Comparison of ENCODE assay signal across 8 cellular contexts in genomic region chr12:54294152-54294913, GRCh38. TPM values are rescaled to one million over a fixed set of nuclear protein-coding genes. Genes with fewer than 3 reads are reported as not detected.
DNase-seq lines count a peak whose midpoint lies in the region; FAIRE-seq and TF ChIP-seq lines count a peak whose summit lies in the region.
"Had no signal": no experiment of that assay in that cellular context is flagged by ENCODE, and none has a peak within 500 bp of the region (broad histone marks: within the 10 kb centered on the region; RNA-seq: fewer than 3 reads in every experiment).

No MANE protein-coding gene starts in this region.

- H3K4me1 Mint-ChIP-seq in MCF 10A (ENCODE audit: insufficient read depth, unreplicated experiment) = peaks cover 7% of the 10 kb centered on the region

- POLR2A ChIA-PET in MCF 10A (lab: Yijun Ruan, JAX) = interaction anchor here (3.7 to 6.4 kb wide), 2 partner anchors 14 to 31 kb away, joined by 10 to 65 read pairs; partner anchors contain the start of genes CBX5, COPZ1 and HNRNPA1

- CTCF ChIA-PET in MCF 10A (lab: Yijun Ruan, JAX) = interaction anchor here (0.6 to 6.2 kb wide), 27 partner anchors 7 to 262 kb away, joined by 3 to 57 read pairs (median 4); partner anchors contain the start of genes CBX5, COPZ1 and NFE2

- H3K4me1 ChIP-seq in kidney (ENCODE audit: control insufficient read depth in 1 of 2, insufficient read depth in 1 of 2, low read depth in 1 of 2, low read length in 2 of 2) = no peaks in the 10 kb centered on the region

- intact Hi-C loops in MCF 10A (cut with micrococcal nuclease) = loop anchor here (1.0 kb wide), 2 partner anchors 30 to 66 kb away; no protein-coding TSS in a partner anchor
- intact Hi-C loops in kidney (cut with DNase I) = loop anchor here (10.0 kb wide), 1 partner anchor 60 kb away; no protein-coding TSS in a partner anchor

- H3K27ac Mint-ChIP-seq in MCF 10A (ENCODE audit: low read depth, unreplicated experiment) = no peak overlapping the region
- H3K27ac Mint-ChIP-seq: activated naive CD4-positive, alpha-beta T cell treated with anti-CD3 and anti-CD28 coated beads, Interleukin-2, amount 50 U/mL, for 24 hours had no signal

- no peak overlapping the region for H3K4me3 ChIP-seq in GM12865 (ENCODE audit: low read depth, low read length)
- no peak overlapping the region for H3K4me3 ChIP-seq in HL-60 (replicated peaks; ENCODE audit: insufficient read depth, low read length)
- no peak overlapping the region for H3K4me3 ChIP-seq in kidney (ENCODE audit: low read length in 2 of 2)

- DNase-seq in GM12865 (ENCODE audit: low read depth) = peak; percentile 60
- peak in 1 of 2 experiments; percentile 71 for DNase-seq in HL-60 (ENCODE audit: low read depth in 1 of 2, low spot score in 1 of 2)
- peak; percentile 41 for DNase-seq in T-helper 9 cell
- DNase-seq in MCF 10A (ENCODE audit: unreplicated experiment) = peak; percentile 63
- DNase-seq in kidney = no peak
- peak; percentile 42 to 53 for DNase-seq in stimulated activated CD4-positive, alpha-beta T cell treated with anti-CD3 and anti-CD28 coated beads, Interleukin-4, amount 100 ng/mL, for 4 hours
- no peak for DNase-seq in NCI-H446 treated with DMSO at 0.1 percent for 48 hours (lab: John Stamatoyannopoulos, UW)

- H3K36me3 Mint-ChIP-seq in MCF 10A (ENCODE audit: insufficient read depth, unreplicated experiment) = peaks cover 15% of the 10 kb centered on the region
- H3K36me3 Mint-ChIP-seq: activated naive CD4-positive, alpha-beta T cell treated with anti-CD3 and anti-CD28 coated beads, Interleukin-2, amount 50 U/mL, for 24 hours had no signal

- H3K27me3 Mint-ChIP-seq in MCF 10A (ENCODE audit: insufficient read depth, unreplicated experiment) = no peaks in the 10 kb centered on the region

- TF ChIP-seq CTCF in GM12865 (IDR thresholded peaks at IDR 0.05; ENCODE audit: insufficient read depth, low read depth, low read length, missing control alignments) (peak; percentile 86), HL-60 (IDR thresholded peaks at IDR 0.05; ENCODE audit: insufficient read depth, low read length) (peak; percentile 91), MCF 10A (IDR thresholded peaks at IDR 0.05; ENCODE audit: unreplicated experiment) (peak; percentile 81), kidney (IDR thresholded peaks at IDR 0.05; ENCODE audit: borderline replicate concordance, extremely low read depth, insufficient read depth) (peak; percentile 63)

- H3K27ac ChIP-seq in HL-60 (replicated peaks) (peak overlapping the region; percentile 91), kidney (ENCODE audit: low read depth in 2 of 2, low read length in 2 of 2) (no peak overlapping the region)

- H3K9me3 ChIP-seq in kidney (ENCODE audit: control insufficient read depth in 1 of 2, low read length in 2 of 2) = no peaks in the 10 kb centered on the region

- H3K36me3 ChIP-seq in kidney (ENCODE audit: control insufficient read depth in 1 of 2, insufficient read depth in 2 of 2, low read length in 2 of 2) = no peaks in the 10 kb centered on the region

- BruUV-seq in MCF 10A (replicated peaks; lab: Mats Ljungman, UMichigan) = no TSS peak

- H3K9me3 Mint-ChIP-seq in MCF 10A (ENCODE audit: unreplicated experiment) = no peaks in the 10 kb centered on the region
- H3K9me3 Mint-ChIP-seq: activated naive CD4-positive, alpha-beta T cell treated with anti-CD3 and anti-CD28 coated beads, Interleukin-2, amount 50 U/mL, for 24 hours had no signal

- FAIRE-seq in kidney (lab: Jason Lieb, UNC) = no peak

- no peak overlapping the region for H3K4me3 Mint-ChIP-seq in MCF 10A (ENCODE audit: unreplicated experiment)
- H3K4me3 Mint-ChIP-seq: activated naive CD4-positive, alpha-beta T cell treated with anti-CD3 and anti-CD28 coated beads, Interleukin-2, amount 50 U/mL, for 24 hours had no signal

- no peaks in the 10 kb centered on the region for H3K27me3 ChIP-seq in HL-60 (ENCODE audit: insufficient read depth, poor library complexity, severe bottlenecking)

- H3K9ac ChIP-seq in kidney (ENCODE audit: low read length in 2 of 2) = no peak overlapping the region

RNA-seq across cellular contexts. Expression of gene NFE2, which starts 6.5 kb away (rescaled TPM):
- total RNA-seq in MCF 10A (2022) (0.40 and 0.64 TPM in 2 replicates), kidney (1.6 TPM)
- not detected for polyA plus RNA-seq in kidney (ENCODE audit: insufficient read depth, low read depth, low replicate concordance)

RNA-seq across cellular contexts. Expression of gene HNRNPA1, which starts 13.8 kb away (rescaled TPM):
- total RNA-seq in MCF 10A (2022) (1,158 and 1,435 TPM in 2 replicates), kidney (964 TPM)
- polyA plus RNA-seq in kidney (ENCODE audit: insufficient read depth, low read depth, low replicate concordance) = 648 TPM

RNA-seq across cellular contexts. Expression of gene CBX5, which starts 14.4 kb away (rescaled TPM):
- 109 and 112 TPM in 2 replicates for total RNA-seq in MCF 10A (2022)
- 112 TPM for total RNA-seq in kidney
- polyA plus RNA-seq in kidney (ENCODE audit: insufficient read depth, low read depth, low replicate concordance) = 15.0 TPM

RNA-seq across cellular contexts. Expression of gene COPZ1, which starts 30.6 kb away (rescaled TPM):
- total RNA-seq in MCF 10A (2022) (207 and 299 TPM in 2 replicates), kidney (141 TPM)
- polyA plus RNA-seq in kidney (ENCODE audit: insufficient read depth, low read depth, low replicate concordance) = 181 TPM

Comparison
In these comparisons a context has a peak if more than half of its experiments do, and no peak if none do; other contexts are left out.
1. DNase-seq: peak in GM12865 (single experiment), T-helper 9 cell (single experiment), MCF 10A (single experiment) and stimulated activated CD4-positive, alpha-beta T cell treated with anti-CD3 and anti-CD28 coated beads, Interleukin-4, amount 100 ng/mL, for 4 hours (2 of 2); none in kidney (single experiment) and NCI-H446 treated with DMSO at 0.1 percent for 48 hours (single experiment).
2. Peak in every context shown above with its lines, with median percentiles within 50 percentile points of each other: CTCF ChIP-seq.